9 cellular contexts compared by ENCODE assay signal in the genomic region with DNA sequence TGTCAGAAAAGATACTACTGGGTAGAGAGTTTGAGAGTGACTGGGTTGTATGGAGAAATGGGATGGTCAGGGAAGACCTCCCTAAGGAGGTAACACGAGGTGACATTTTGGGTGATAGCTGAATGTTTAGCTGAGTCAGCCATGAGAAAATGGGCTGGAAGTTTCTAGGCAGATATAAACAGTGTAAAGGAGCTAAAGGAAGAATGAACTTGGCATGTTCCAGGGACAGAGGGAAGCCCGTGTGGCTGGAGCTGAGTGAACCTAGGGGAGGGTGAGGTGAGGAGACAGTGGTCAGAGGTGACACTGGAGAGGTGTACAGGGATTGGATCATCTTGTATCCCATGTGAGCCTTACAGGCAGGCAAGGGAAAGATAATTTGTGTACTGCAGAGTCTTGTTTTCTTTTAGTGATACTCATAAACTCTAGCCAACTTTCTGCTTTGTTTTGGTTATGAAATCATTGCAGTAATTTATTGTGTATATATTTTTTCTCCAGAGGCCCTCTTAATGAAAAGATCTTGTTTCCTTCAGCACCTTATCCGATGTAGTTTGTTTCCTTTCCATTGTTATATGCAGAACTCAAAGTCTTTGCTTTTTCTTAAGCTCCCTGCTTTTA. TPM values are rescaled to one million over a fixed set of nuclear protein-coding genes. Genes with fewer than 3 reads are reported as not detected.
DNase-seq lines count a peak whose midpoint lies in the region; ATAC-seq and TF ChIP-seq lines count a peak whose summit lies in the region.
"Had no signal": no experiment of that assay in that cellular context is flagged by ENCODE, and none has a peak within 500 bp of the region (broad histone marks: within the 10 kb centered on the region; RNA-seq: fewer than 3 reads in every experiment).

No MANE protein-coding gene starts in this region.

- H3K4me3 ChIP-seq in fibroblast of the aortic adventitia (ENCODE audit: low read depth, low read length): peak overlapping the region; percentile 85

- intact Hi-C loops in left colon (cut with DNase I, micrococcal nuclease): no loop called here

- no peak for ATAC-seq in stimulated activated effector memory CD8-positive, alpha-beta T cell treated with anti-CD3 and anti-CD28 coated beads, Interleukin-12 subunit alpha, Interleukin-12 subunit beta, amount 100 ng/mL, for 72 hours
- no peak for ATAC-seq in left colon

- peaks cover 7% of the 10 kb centered on the region for H3K36me3 Mint-ChIP-seq in stimulated activated effector memory CD8-positive, alpha-beta T cell treated with anti-CD3 and anti-CD28 coated beads, Interleukin-12 subunit alpha, Interleukin-12 subunit beta, amount 100 ng/mL, for 72 hours

- TF ChIP-seq CTCF in VCaP (conservative IDR thresholded peaks at IDR 0.05) (no peak), fibroblast of the aortic adventitia (IDR thresholded peaks at IDR 0.05; ENCODE audit: insufficient read depth, low read length) (no peak)

- DNase-seq in DMS 273 (lab: John Stamatoyannopoulos, UW; ENCODE audit: unreplicated experiment) (peak; percentile 28), DMS 273 treated with DMSO at 0.1 percent for 48 hours (lab: John Stamatoyannopoulos, UW) (no peak), fibroblast of the aortic adventitia (ENCODE audit: low read depth) (peak; percentile 38), ecto neural progenitor cell (ENCODE audit: low spot score) (no peak), HT-29 (ENCODE audit: low spot score) (no peak), left colon (no peak)
- no peak for DNase-seq in stimulated activated effector memory CD8-positive, alpha-beta T cell treated with anti-CD3 and anti-CD28 coated beads, Interleukin-12 subunit alpha, Interleukin-12 subunit beta, amount 100 ng/mL, for 72 hours (ENCODE audit: low spot score in 2 of 2)
- DNase-seq: NCI-H1105 had no signal

- peak overlapping the region; percentile 88 for H3K27ac ChIP-seq in VCaP

- peak overlapping the region; percentile 94 for H3K27ac Mint-ChIP-seq in stimulated activated effector memory CD8-positive, alpha-beta T cell treated with anti-CD3 and anti-CD28 coated beads, Interleukin-12 subunit alpha, Interleukin-12 subunit beta, amount 100 ng/mL, for 72 hours

- peaks cover 39% of the 10 kb centered on the region for H3K4me1 Mint-ChIP-seq in stimulated activated effector memory CD8-positive, alpha-beta T cell treated with anti-CD3 and anti-CD28 coated beads, Interleukin-12 subunit alpha, Interleukin-12 subunit beta, amount 100 ng/mL, for 72 hours

- H3K4me3 Mint-ChIP-seq in stimulated activated effector memory CD8-positive, alpha-beta T cell treated with anti-CD3 and anti-CD28 coated beads, Interleukin-12 subunit alpha, Interleukin-12 subunit beta, amount 100 ng/mL, for 72 hours: peak overlapping the region; percentile 96

- no peaks in the 10 kb centered on the region for H3K9me3 Mint-ChIP-seq in stimulated activated effector memory CD8-positive, alpha-beta T cell treated with anti-CD3 and anti-CD28 coated beads, Interleukin-12 subunit alpha, Interleukin-12 subunit beta, amount 100 ng/mL, for 72 hours

RNA-seq across cellular contexts. Expression of a gene that starts 1.8 kb away (rescaled TPM):
- 16.1 and 72.3 TPM in 2 replicates for total RNA-seq in fibroblast of the aortic adventitia (ENCODE audit: low replicate concordance)
- 25.5 and 25.8 TPM in 2 replicates for total RNA-seq in HT-29 (2014; rRNA removed; shearing (Covaris generic))
- total RNA-seq in left colon: 10 to 100 TPM; 22.6 to 30.2 TPM

Comparison
In these comparisons a context has a peak if more than half of its experiments do, and no peak if none do; other contexts are left out.
1. DNase-seq: peak in DMS 273 (single experiment) and fibroblast of the aortic adventitia (single experiment); none in DMS 273 treated with DMSO at 0.1 percent for 48 hours (single experiment), stimulated activated effector memory CD8-positive, alpha-beta T cell treated with anti-CD3 and anti-CD28 coated beads, Interleukin-12 subunit alpha, Interleukin-12 subunit beta, amount 100 ng/mL, for 72 hours (0 of 2), ecto neural progenitor cell (single experiment), HT-29 (single experiment) and left colon (0 of 2).